24 cellular contexts compared by ENCODE assay signal in genomic region chr9:108894225-108894997, GRCh38. TPM values are rescaled to one million over a fixed set of nuclear protein-coding genes. Genes with fewer than 3 reads are reported as not detected.
"Had no signal": no experiment of that assay in that cellular context is flagged by ENCODE, and none has a peak within 500 bp of the region (broad histone marks: within the 10 kb centered on the region; RNA-seq: fewer than 3 reads in every experiment).

No MANE protein-coding gene starts in this region.

- H3K9me3 Mint-ChIP-seq: naive thymus-derived CD4-positive, alpha-beta T cell; neural crest cell had no signal

- H3K4me1 ChIP-seq: gastrocnemius medialis, right atrium auricular region had no signal

- DNase-seq: cortex of kidney; dorsolateral prefrontal cortex; effector CD8-positive, alpha-beta T cell; gastrocnemius medialis; heart right ventricle; islet precursor cell; left ventricle myocardium superior; naive thymus-derived CD4-positive, alpha-beta T cell; small intestine; stimulated activated CD4-positive, alpha-beta T cell treated with anti-CD3 and anti-CD28 coated beads, Interleukin-12 subunit alpha, Interleukin-12 subunit beta, amount 100 ng/mL, for 4 hours; stimulated activated CD4-positive, alpha-beta T cell treated with anti-CD3 and anti-CD28 coated beads, Interleukin-2, amount 100 ng/mL, for 48 hours; stimulated activated naive CD4-positive, alpha-beta T cell treated with Interleukin-2 at 50 U/mL for 16 hours; trophoblast cell had no signal

- H3K4me1 Mint-ChIP-seq: naive thymus-derived CD4-positive, alpha-beta T cell; neural crest cell had no signal

- ATAC-seq: esophagus mucosa; gastrocnemius medialis; heart right ventricle; left ventricle myocardium superior; naive thymus-derived CD4-positive, alpha-beta T cell had no signal

- H3K27me3 ChIP-seq: dorsolateral prefrontal cortex, gastrocnemius medialis, heart right ventricle, right atrium auricular region had no signal

- H3K4me3 Mint-ChIP-seq: naive thymus-derived CD4-positive, alpha-beta T cell; neural crest cell had no signal

- H3K4me3 ChIP-seq: dorsolateral prefrontal cortex, gastrocnemius medialis, heart right ventricle, right atrium auricular region had no signal

- H3K27ac ChIP-seq: gastrocnemius medialis, heart right ventricle, right atrium auricular region had no signal

- H3K9me3 ChIP-seq: gastrocnemius medialis, heart right ventricle, right atrium auricular region had no signal

- H3K27me3 Mint-ChIP-seq: naive thymus-derived CD4-positive, alpha-beta T cell had no signal

RNA-seq across cellular contexts. Expression of gene ACTL7A, which starts 32.3 kb away (rescaled TPM):
- total RNA-seq: dorsolateral prefrontal cortex; esophagus mucosa; fibroblast of lung; gastrocnemius medialis; heart right ventricle; left ventricle myocardium superior; lung microvascular endothelial cell; mesenteric fat pad; mononuclear cell; naive thymus-derived CD4-positive, alpha-beta T cell; neural crest cell; osteocyte; posterior vena cava; right atrium auricular region; urinary bladder had no signal
- polyA plus RNA-seq: fibroblast of lung; heart right ventricle; naive thymus-derived CD4-positive, alpha-beta T cell; small intestine; thymus; urinary bladder had no signal

RNA-seq across cellular contexts. Expression of gene ACTL7B, which starts 38.6 kb away (rescaled TPM):
- total RNA-seq: esophagus mucosa, fibroblast of lung, gastrocnemius medialis, heart right ventricle, left ventricle myocardium superior, lung microvascular endothelial cell, mesenteric fat pad, neural crest cell, osteocyte, posterior vena cava, right atrium auricular region, urinary bladder had no signal
- polyA plus RNA-seq: fibroblast of lung; heart right ventricle; naive thymus-derived CD4-positive, alpha-beta T cell; small intestine; urinary bladder had no signal
